Comparison of ENCODE assay signal across 10 cellular contexts in the genomic region with DNA sequence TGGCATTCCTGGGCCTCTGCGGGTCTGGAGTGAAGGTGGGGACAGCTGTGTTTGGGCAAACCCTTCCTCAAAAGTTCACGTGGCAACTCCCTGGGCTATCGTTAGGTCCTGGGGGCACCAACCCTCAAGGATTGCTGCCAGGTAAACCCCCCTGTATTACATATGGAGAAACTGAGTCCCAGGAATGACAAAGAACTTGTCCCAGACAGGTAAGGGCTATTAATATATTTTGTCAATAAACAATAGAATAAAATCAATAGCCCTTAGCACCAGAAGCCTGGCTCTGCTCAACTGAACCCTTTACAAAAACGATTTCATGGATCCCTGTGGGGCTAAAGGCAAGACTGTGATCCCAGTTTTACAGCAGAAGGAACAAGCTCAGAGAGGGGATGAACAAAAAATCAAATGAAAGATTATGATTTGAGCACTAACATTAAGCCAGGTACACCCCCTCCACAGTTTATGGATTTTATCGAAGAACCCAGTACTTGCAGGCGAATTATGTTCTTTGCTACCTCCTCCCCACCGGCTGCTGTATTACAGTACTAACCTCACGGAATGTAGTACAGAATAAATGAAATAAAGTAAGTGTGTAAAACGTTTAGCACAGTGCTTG. TPM values are rescaled to one million over a fixed set of nuclear protein-coding genes. Genes with fewer than 3 reads are reported as not detected.
A peak's percentile ranks its signal among the peaks of the same experiment; 100 is the strongest.
DNase-seq lines count a peak whose midpoint lies in the region; ATAC-seq and TF ChIP-seq lines count a peak whose summit lies in the region.
"Had no signal": no experiment of that assay in that cellular context is flagged by ENCODE, and none has a peak within 500 bp of the region (broad histone marks: within the 10 kb centered on the region; RNA-seq: fewer than 3 reads in every experiment).

No MANE protein-coding gene starts in this region.

- no peaks in the 10 kb centered on the region for H3K9me3 ChIP-seq in ES-I3 (ENCODE audit: control insufficient read depth, insufficient read depth, low read length)
- no peaks in the 10 kb centered on the region for H3K9me3 ChIP-seq in Panc1 (ENCODE audit: control insufficient read depth, insufficient read depth, low read depth, low read length)

- no peak overlapping the region for H3K27ac Mint-ChIP-seq in activated CD8-positive, alpha-beta T cell treated with anti-CD3 and anti-CD28 coated beads, Interleukin-2, amount 10 ng/mL, durations not matched to agents 7 days and 5 days

- no peaks in the 10 kb centered on the region for H3K27me3 ChIP-seq in Panc1 (ENCODE audit: control insufficient read depth, insufficient read depth, low read length)

- H3K4me1 ChIP-seq in ES-I3 (ENCODE audit: insufficient read depth, low read length) = peaks cover 34% of the 10 kb centered on the region
- H3K4me1 ChIP-seq in Panc1 (ENCODE audit: control insufficient read depth, insufficient read depth, low read length) = peaks cover 73% of the 10 kb centered on the region

- no peaks in the 10 kb centered on the region for H3K36me3 ChIP-seq in ES-I3 (ENCODE audit: insufficient read depth, low read length)
- H3K36me3 ChIP-seq in Panc1 (ENCODE audit: control insufficient read depth, insufficient read depth, low read length) = peaks cover 8% of the 10 kb centered on the region

- ATAC-seq in Panc1 (no peak), left colon (no peak), GM18519 (IDR thresholded peaks at IDR 0.05; ENCODE audit: low FRiP score, unreplicated experiment) (no peak)
- no peak for ATAC-seq in activated CD8-positive, alpha-beta T cell treated with anti-CD3 and anti-CD28 coated beads, Interleukin-2, amount 10 ng/mL, durations not matched to agents 7 days and 5 days

- POLR2A ChIA-PET in Panc1 (lab: Charles Lee) = interaction anchor here (0.6 to 3.0 kb wide), 7 partner anchors 12 to 47 kb away, joined by 3 to 23 read pairs (median 4); no protein-coding TSS in a partner anchor
- POLR2A ChIA-PET in activated CD8-positive, alpha-beta T cell treated with anti-CD3 and anti-CD28 coated beads, Interleukin-2, amount 10 ng/mL, durations not matched to agents 7 days and 5 days (lab: Charles Lee) = no interaction called here

- H3K9ac ChIP-seq in ES-I3 (ENCODE audit: low read depth, low read length) = peak overlapping the region; percentile 97; the same call in 1 of the 2 replicates

- no peaks in the 10 kb centered on the region for H3K9me3 Mint-ChIP-seq in activated CD8-positive, alpha-beta T cell treated with anti-CD3 and anti-CD28 coated beads, Interleukin-2, amount 10 ng/mL, durations not matched to agents 7 days and 5 days (ENCODE audit: insufficient read depth)

- peaks cover 46% of the 10 kb centered on the region for H3K27me3 Mint-ChIP-seq in activated CD8-positive, alpha-beta T cell treated with anti-CD3 and anti-CD28 coated beads, Interleukin-2, amount 10 ng/mL, durations not matched to agents 7 days and 5 days (ENCODE audit: low read depth)

- no peak for DNase-seq in Panc1 (ENCODE audit: low read depth, low spot score)
- peak; percentile 30 for DNase-seq in fibroblast of mammary gland (ENCODE audit: low read depth)
- peak; percentile 40 for DNase-seq in renal cortical epithelial cell (ENCODE audit: low read depth)
- no peak for DNase-seq in left colon
- no peak for DNase-seq in dermis blood vessel endothelial cell
- no peak for DNase-seq in activated CD8-positive, alpha-beta T cell treated with anti-CD3 and anti-CD28 coated beads, Interleukin-2, amount 10 ng/mL, durations not matched to agents 7 days and 5 days
- DNase-seq: stimulated activated CD4-positive, alpha-beta T cell treated with anti-CD3 and anti-CD28 coated beads, Interleukin-15, amount 100 ng/mL, for 24 hours had no signal

- peak overlapping the region; percentile 73 to 88 for H3K4me3 ChIP-seq in Panc1 (ENCODE audit: low read depth in 2 of 2, low read length in 2 of 2)
- peak overlapping the region; percentile 16 for H3K4me3 ChIP-seq in fibroblast of mammary gland (ENCODE audit: control insufficient read depth, low read depth, low read length)

- peaks cover 29% of the 10 kb centered on the region for H3K4me1 Mint-ChIP-seq in activated CD8-positive, alpha-beta T cell treated with anti-CD3 and anti-CD28 coated beads, Interleukin-2, amount 10 ng/mL, durations not matched to agents 7 days and 5 days (ENCODE audit: low read depth)

- BruUV-seq in Panc1 (replicated peaks; lab: Mats Ljungman, UMichigan) = no TSS peak

- H3K36me3 Mint-ChIP-seq in activated CD8-positive, alpha-beta T cell treated with anti-CD3 and anti-CD28 coated beads, Interleukin-2, amount 10 ng/mL, durations not matched to agents 7 days and 5 days (ENCODE audit: low read depth) = no peaks in the 10 kb centered on the region

- CTCF ChIA-PET in Panc1 (lab: Charles Lee) = interaction anchor here (0.5 to 7.8 kb wide), 5 partner anchors 11 to 231 kb away, joined by 3 to 298 read pairs (median 6); no protein-coding TSS in a partner anchor
- CTCF ChIA-PET in activated CD8-positive, alpha-beta T cell treated with anti-CD3 and anti-CD28 coated beads, Interleukin-2, amount 10 ng/mL, durations not matched to agents 7 days and 5 days (lab: Charles Lee) = interaction anchor here (0.7 to 19.4 kb wide), 2 partner anchors 41 to 104 kb away, joined by 3 to 901 read pairs; no protein-coding TSS in a partner anchor

- in situ Hi-C loops in Panc1 (cut with HindIII; ENCODE audit: low pct_unique_long_range_greater_than_20kb, low sequenced_read_pairs) = no loop called here

- peak overlapping the region; percentile 100 for H3K27ac ChIP-seq in Panc1 (ENCODE audit: low read length)
- H3K27ac ChIP-seq: HL-60 had no signal

- H3K4me3 Mint-ChIP-seq in activated CD8-positive, alpha-beta T cell treated with anti-CD3 and anti-CD28 coated beads, Interleukin-2, amount 10 ng/mL, durations not matched to agents 7 days and 5 days = no peak overlapping the region

- intact Hi-C loops in Panc1 (cut with micrococcal nuclease; ENCODE audit: unreplicated experiment) (no loop called here), left colon (cut with DNase I, micrococcal nuclease) (no loop called here)

- TF ChIP-seq CTCF in Panc1 (IDR thresholded peaks at IDR 0.05) (no peak), fibroblast of mammary gland (conservative IDR thresholded peaks at IDR 0.05; ENCODE audit: control insufficient read depth, insufficient read depth, low read depth, low read length) (no peak)

RNA-seq across cellular contexts. Expression of a gene that starts 2.7 kb away (rescaled TPM):
- total RNA-seq in Panc1 (2021; ENCODE audit: unreplicated experiment) (152 TPM), renal cortical epithelial cell (88.2 and 251 TPM in 2 replicates), left colon (100 to 1,000 TPM; 298 to 363 TPM), dermis blood vessel endothelial cell (768 and 1,287 TPM in 2 replicates)
- polyA plus RNA-seq in Panc1 (2012; ENCODE audit: insufficient read length) = 185 TPM
- under 1 TPM; 0.42 to 0.50 TPM for total RNA-seq in activated CD8-positive, alpha-beta T cell treated with anti-CD3 and anti-CD28 coated beads, Interleukin-2, amount 10 ng/mL, durations not matched to agents 7 days and 5 days

RNA-seq across cellular contexts. Expression of a gene that starts 30.0 kb away (rescaled TPM):
- total RNA-seq in Panc1 (2021; ENCODE audit: unreplicated experiment) = not detected
- not detected for polyA plus RNA-seq in Panc1 (2012; ENCODE audit: insufficient read length)
- not detected in 2 replicates for total RNA-seq in renal cortical epithelial cell
- under 1 TPM in 1 of 2 donors, not detected in 1; 0.67 TPM for total RNA-seq in left colon
- not detected in 2 replicates for total RNA-seq in dermis blood vessel endothelial cell
- not detected for total RNA-seq in activated CD8-positive, alpha-beta T cell treated with anti-CD3 and anti-CD28 coated beads, Interleukin-2, amount 10 ng/mL, durations not matched to agents 7 days and 5 days

Comparison
In these comparisons a context has a peak if more than half of its experiments do, and no peak if none do; other contexts are left out.
1. DNase-seq: peak in fibroblast of mammary gland (single experiment) and renal cortical epithelial cell (single experiment); none in Panc1 (single experiment), left colon (0 of 2), dermis blood vessel endothelial cell (single experiment) and activated CD8-positive, alpha-beta T cell treated with anti-CD3 and anti-CD28 coated beads, Interleukin-2, amount 10 ng/mL, durations not matched to agents 7 days and 5 days (single experiment).
2. RNA of a gene that starts 2.7 kb away (total RNA-seq): 768 to 1,287 TPM in dermis blood vessel endothelial cell, 298 to 363 TPM in left colon, 88.2 to 251 TPM in renal cortical epithelial cell and 152 TPM in Panc1 (single experiment); 0.42 to 0.50 TPM in activated CD8-positive, alpha-beta T cell treated with anti-CD3 and anti-CD28 coated beads, Interleukin-2, amount 10 ng/mL, durations not matched to agents 7 days and 5 days; every median in the first group is over 10 times any median in the second.